Comparison of ENCODE assay signal across 8 cellular contexts in genomic region chr21:43938751-43939442, GRCh38.
DNase-seq lines count a peak whose midpoint lies in the region; ATAC-seq and TF ChIP-seq lines count a peak whose summit lies in the region.

No MANE protein-coding gene starts in this region.

- ATAC-seq in HG02798 (IDR thresholded peaks at IDR 0.05; ENCODE audit: poor library complexity, unreplicated experiment), result peak; percentile 83

- H3K27me3 Mint-ChIP-seq in activated CD4-positive, alpha-beta memory T cell treated with anti-CD3 and anti-CD28 coated beads for 36 hours, result no peaks in the 10 kb centered on the region
- no peaks in the 10 kb centered on the region for H3K27me3 Mint-ChIP-seq in mesothelial cell of epicardium (ENCODE audit: low read depth)

- no peaks in the 10 kb centered on the region for H3K27me3 ChIP-seq in effector memory CD4-positive, alpha-beta T cell (replicated peaks; ENCODE audit: control insufficient read depth, insufficient read depth, low read length, poor library complexity, severe bottlenecking)

- H3K36me3 Mint-ChIP-seq in activated CD4-positive, alpha-beta memory T cell treated with anti-CD3 and anti-CD28 coated beads for 36 hours, result no peaks in the 10 kb centered on the region
- H3K36me3 Mint-ChIP-seq in mesothelial cell of epicardium, result peaks cover 3% of the 10 kb centered on the region

- peak overlapping the region; percentile 31 for H3K27ac Mint-ChIP-seq in activated CD4-positive, alpha-beta memory T cell treated with anti-CD3 and anti-CD28 coated beads for 36 hours
- H3K27ac Mint-ChIP-seq in mesothelial cell of epicardium, result peak overlapping the region; percentile 25

- H3K27ac ChIP-seq in effector memory CD4-positive, alpha-beta T cell (ENCODE audit: insufficient read depth, low read length, poor library complexity, severe bottlenecking), result peak overlapping the region; percentile 52

- no peaks in the 10 kb centered on the region for H3K9me3 Mint-ChIP-seq in activated CD4-positive, alpha-beta memory T cell treated with anti-CD3 and anti-CD28 coated beads for 36 hours
- H3K9me3 Mint-ChIP-seq in mesothelial cell of epicardium, result no peaks in the 10 kb centered on the region

- peaks cover 9% of the 10 kb centered on the region for H3K4me1 ChIP-seq in effector memory CD4-positive, alpha-beta T cell (ENCODE audit: control insufficient read depth, insufficient read depth, low read length, poor library complexity, severe bottlenecking)

- H3K4me3 ChIP-seq in effector memory CD4-positive, alpha-beta T cell (ENCODE audit: insufficient read depth, low read depth, low read length, poor library complexity, severe bottlenecking), result peak overlapping the region; percentile 59

- peak; percentile 70 for TF ChIP-seq CTCF in mesothelial cell of epicardium (IDR thresholded peaks at IDR 0.05; ENCODE audit: unreplicated experiment)

- peak; percentile 45 for DNase-seq in NCI-H345 (lab: John Stamatoyannopoulos, UW)
- no peak for DNase-seq in NCI-H345 treated with DMSO at 0.1 percent for 48 hours (lab: John Stamatoyannopoulos, UW; ENCODE audit: unreplicated experiment)
- peak; percentile 66 for DNase-seq in NCI-H2107 (lab: John Stamatoyannopoulos, UW)
- DNase-seq in activated CD4-positive, alpha-beta memory T cell treated with anti-CD3 and anti-CD28 coated beads for 36 hours, result peak; percentile 93
- peak; percentile 71 to 78 (median 77) for DNase-seq in effector memory CD4-positive, alpha-beta T cell
- peak; percentile 55 to 78 for DNase-seq in mesothelial cell of epicardium (ENCODE audit: low spot score in 2 of 2, unreplicated experiment in 2 of 2)
- peak; percentile 75 to 81 for DNase-seq in stimulated activated CD8-positive, alpha-beta memory T cell treated with anti-CD3 and anti-CD28 coated beads, Interleukin-15, amount 100 ng/mL, for 4 hours (ENCODE audit: low read depth in 2 of 2)

- intact Hi-C loops in activated CD4-positive, alpha-beta memory T cell treated with anti-CD3 and anti-CD28 coated beads for 36 hours (cut with micrococcal nuclease), result loop anchor here (1.0 to 10.0 kb wide), 4 partner anchors 46 to 154 kb away; partner anchors contain the start of gene RRP1

- CTCF ChIA-PET in activated CD4-positive, alpha-beta memory T cell treated with anti-CD3 and anti-CD28 coated beads for 36 hours (lab: Charles Lee), result interaction anchor here (0.6 to 2.8 kb wide), 23 partner anchors 8 to 150 kb away, joined by 3 to 22 read pairs (median 4); no protein-coding TSS in a partner anchor

- H3K4me1 Mint-ChIP-seq in activated CD4-positive, alpha-beta memory T cell treated with anti-CD3 and anti-CD28 coated beads for 36 hours (ENCODE audit: low read depth), result peaks cover 19% of the 10 kb centered on the region
- H3K4me1 Mint-ChIP-seq in mesothelial cell of epicardium, result peaks cover 6% of the 10 kb centered on the region

- no peaks in the 10 kb centered on the region for H3K36me3 ChIP-seq in effector memory CD4-positive, alpha-beta T cell (ENCODE audit: control insufficient read depth, insufficient read depth, low read length)

- POLR2A ChIA-PET in activated CD4-positive, alpha-beta memory T cell treated with anti-CD3 and anti-CD28 coated beads for 36 hours (lab: Charles Lee), result no interaction called here

- no peaks in the 10 kb centered on the region for H3K9me3 ChIP-seq in effector memory CD4-positive, alpha-beta T cell (ENCODE audit: control insufficient read depth, low read length)

- H3K4me3 Mint-ChIP-seq in activated CD4-positive, alpha-beta memory T cell treated with anti-CD3 and anti-CD28 coated beads for 36 hours, result peak overlapping the region; percentile 81
- peak overlapping the region; percentile 10 for H3K4me3 Mint-ChIP-seq in mesothelial cell of epicardium
